23 cellular contexts compared by ENCODE assay signal in genomic region chr5:26791021-26791420, GRCh38.
"Had no signal": no experiment of that assay in that cellular context is flagged by ENCODE, and none has a peak within 500 bp of the region (broad histone marks: within the 10 kb centered on the region; RNA-seq: fewer than 3 reads in every experiment).

No MANE protein-coding gene starts in this region.

- H3K36me3 Mint-ChIP-seq: activated naive CD4-positive, alpha-beta T cell treated with anti-CD3 and anti-CD28 coated beads, Interleukin-2, amount 50 U/mL, for 24 hours; brain; naive B cell; T-cell had no signal

- H3K27me3 ChIP-seq: gastrocnemius medialis, neutrophil, ovary, upper lobe of right lung had no signal

- H3K4me3 Mint-ChIP-seq: activated naive CD4-positive, alpha-beta T cell treated with anti-CD3 and anti-CD28 coated beads, Interleukin-2, amount 50 U/mL, for 24 hours; brain; naive B cell; T-cell; T-helper 2 cell treated with Interferon-gamma antibody and Interleukin-4, amounts not matched to agents 5 μg/mL and 100 μg/mL, for 36 hours had no signal

- H3K4me1 ChIP-seq: gastrocnemius medialis, left ventricle myocardium inferior, prostate gland, upper lobe of right lung had no signal

- H3K36me3 ChIP-seq: gastrocnemius medialis, left ventricle myocardium inferior, neutrophil, ovary, prostate gland, upper lobe of right lung, WERI-Rb-1 had no signal

- H3K27ac Mint-ChIP-seq: activated naive CD4-positive, alpha-beta T cell treated with anti-CD3 and anti-CD28 coated beads, Interleukin-2, amount 50 U/mL, for 24 hours; brain; naive B cell; T-cell; T-helper 2 cell treated with Interferon-gamma antibody and Interleukin-4, amounts not matched to agents 5 μg/mL and 100 μg/mL, for 36 hours had no signal

- H3K9me3 ChIP-seq: gastrocnemius medialis, left ventricle myocardium inferior, neutrophil, ovary, prostate gland, upper lobe of right lung had no signal

- H3K9me3 Mint-ChIP-seq: activated naive CD4-positive, alpha-beta T cell treated with anti-CD3 and anti-CD28 coated beads, Interleukin-2, amount 50 U/mL, for 24 hours; brain had no signal

- H3K4me1 Mint-ChIP-seq: activated naive CD4-positive, alpha-beta T cell treated with anti-CD3 and anti-CD28 coated beads, Interleukin-2, amount 50 U/mL, for 24 hours; brain; naive B cell; T-cell had no signal

- H3K4me3 ChIP-seq: gastrocnemius medialis, left ventricle myocardium inferior, mucosa of descending colon, ovary, prostate gland, upper lobe of right lung had no signal

- H3K27me3 Mint-ChIP-seq: activated naive CD4-positive, alpha-beta T cell treated with anti-CD3 and anti-CD28 coated beads, Interleukin-2, amount 50 U/mL, for 24 hours; brain; naive B cell; T-cell had no signal

- DNase-seq: activated CD4-positive, alpha-beta T cell treated with anti-CD3 and anti-CD28 coated beads, Interleukin-2, amount 50 U/mL, for 1 hour; activated CD4-positive, CD25-positive, alpha-beta regulatory T cell treated with anti-CD3 and anti-CD28 coated beads, Interleukin-2, amount 50 U/mL, for 72 hours; activated gamma-delta T cell treated with Interleukin-2 at 50 U/mL for 16 hours; activated T-cell treated with anti-CD3 and anti-CD28 coated beads, Interleukin-2, amount 50 U/mL, for 1 hour; aorta; dermis blood vessel endothelial cell; effector CD8-positive, alpha-beta T cell; gastrocnemius medialis; hippocampal formation; left ventricle myocardium inferior; mucosa of descending colon; naive B cell; ovary; stimulated activated CD4-positive, alpha-beta T cell treated with anti-CD3 and anti-CD28 coated beads, Interleukin-4, amount 100 ng/mL, for 24 hours; stimulated activated naive CD4-positive, alpha-beta T cell treated with Interleukin-2 at 50 U/mL for 16 hours; T-cell; upper lobe of right lung; WERI-Rb-1 had no signal

- H3K27ac ChIP-seq: gastrocnemius medialis, left ventricle myocardium inferior, neutrophil, ovary, prostate gland, upper lobe of right lung, WERI-Rb-1 had no signal

- ATAC-seq: gastrocnemius medialis, mucosa of descending colon, T-cell, upper lobe of right lung had no signal
